ENCODE assay signal across 9 cellular contexts in genomic region chr11:18280438-18281046, GRCh38. TPM values are rescaled to one million over a fixed set of nuclear protein-coding genes. Genes with fewer than 3 reads are reported as not detected.
DNase-seq lines count a peak whose midpoint lies in the region; ATAC-seq lines count a peak whose summit lies in the region.
"Had no signal": no experiment of that assay in that cellular context is flagged by ENCODE, and none has a peak within 500 bp of the region (broad histone marks: within the 10 kb centered on the region; RNA-seq: fewer than 3 reads in every experiment).

No MANE protein-coding gene starts in this region.

- H3K14ac ChIP-seq in neuronal stem cell (ENCODE audit: low read length) = no peak overlapping the region

- ATAC-seq in GM18502 (IDR thresholded peaks at IDR 0.05; ENCODE audit: poor library complexity, unreplicated experiment) (peak; percentile 94), GM19467 (IDR thresholded peaks at IDR 0.05; ENCODE audit: unreplicated experiment) (peak; percentile 80), HG03097 (IDR thresholded peaks at IDR 0.05; ENCODE audit: low FRiP score, unreplicated experiment) (peak; percentile 77)

- no peak overlapping the region for H3K4ac ChIP-seq in neuronal stem cell (ENCODE audit: low read length)

- H3K4me2 ChIP-seq in neuronal stem cell (ENCODE audit: insufficient read depth, low read length, poor library complexity, severe bottlenecking) = no peak overlapping the region

- peaks cover 6 to 85% of the 10 kb centered on the region in 2 donors for H3K36me3 ChIP-seq in neuronal stem cell (replicated peaks in 1 of 2; ENCODE audit: control insufficient read depth in 2 of 2, insufficient read depth in 2 of 2, low read length in 2 of 2)

- H3K18ac ChIP-seq in neuronal stem cell (ENCODE audit: low read length) = no peak overlapping the region

- no peaks in the 10 kb centered on the region for H3K9me3 Mint-ChIP-seq in activated T-helper 1 cell treated with anti-CD3 and anti-CD28 coated beads, Interleukin-12 subunit alpha, Interleukin-12 subunit beta, Interleukin-2, Interleukin-4 antibody, amounts not matched to agents 30 ng/mL and 10 ng/mL and 1 ng/mL, durations not matched to agents 14 hours and 24 hours and 36 hours

- H3K23ac ChIP-seq in neuronal stem cell (ENCODE audit: low read depth, low read length, poor library complexity) = no peak overlapping the region

- no peaks in the 10 kb centered on the region for H3K4me1 ChIP-seq in neuronal stem cell (ENCODE audit: control insufficient read depth in 2 of 2, insufficient read depth in 1 of 2, low read depth in 1 of 2, low read length in 2 of 2)

- no peak overlapping the region for H2AK5ac ChIP-seq in neuronal stem cell (ENCODE audit: low read depth, low read length)

- peaks cover 24% of the 10 kb centered on the region for H3K4me1 Mint-ChIP-seq in activated T-helper 1 cell treated with anti-CD3 and anti-CD28 coated beads, Interleukin-12 subunit alpha, Interleukin-12 subunit beta, Interleukin-2, Interleukin-4 antibody, amounts not matched to agents 30 ng/mL and 10 ng/mL and 1 ng/mL, durations not matched to agents 14 hours and 24 hours and 36 hours (ENCODE audit: low read depth)

- H3K27me3 ChIP-seq in neuronal stem cell (ENCODE audit: control insufficient read depth in 3 of 3, insufficient read depth in 3 of 3, low read depth in 1 of 3, low read length in 3 of 3) = no peaks in the 10 kb centered on the region

- H2BK5ac ChIP-seq in neuronal stem cell (ENCODE audit: low read length) = no peak overlapping the region

- H3K4me3 Mint-ChIP-seq in activated T-helper 1 cell treated with anti-CD3 and anti-CD28 coated beads, Interleukin-12 subunit alpha, Interleukin-12 subunit beta, Interleukin-2, Interleukin-4 antibody, amounts not matched to agents 30 ng/mL and 10 ng/mL and 1 ng/mL, durations not matched to agents 14 hours and 24 hours and 36 hours = peak overlapping the region; percentile 57

- no peaks in the 10 kb centered on the region for H3K79me1 ChIP-seq in neuronal stem cell (ENCODE audit: low read depth, low read length)

- no peaks in the 10 kb centered on the region for H3K9me3 ChIP-seq in neuronal stem cell (replicated peaks in 1 of 2; ENCODE audit: control insufficient read depth in 2 of 2, insufficient read depth in 1 of 2, low read depth in 1 of 2, low read length in 2 of 2)

- H2BK12ac ChIP-seq in neuronal stem cell (ENCODE audit: low read length) = no peak overlapping the region

- no CpG with 5 or more reads among the region's 4 CpGs for WGBS in neuronal stem cell (ENCODE audit: extremely low coverage in 2 of 2, insufficient read length in 2 of 2, insufficient replicate concordance in 1 of 2), 2 donors

- H4K91ac ChIP-seq in neuronal stem cell (ENCODE audit: low read depth, low read length, poor library complexity) = no peak overlapping the region

- H2BK120ac ChIP-seq in neuronal stem cell (ENCODE audit: low read depth, low read length) = no peak overlapping the region

- peaks cover 44% of the 10 kb centered on the region for H3K36me3 Mint-ChIP-seq in activated T-helper 1 cell treated with anti-CD3 and anti-CD28 coated beads, Interleukin-12 subunit alpha, Interleukin-12 subunit beta, Interleukin-2, Interleukin-4 antibody, amounts not matched to agents 30 ng/mL and 10 ng/mL and 1 ng/mL, durations not matched to agents 14 hours and 24 hours and 36 hours (ENCODE audit: low read depth)

- intact Hi-C loops in activated T-helper 1 cell treated with anti-CD3 and anti-CD28 coated beads, Interleukin-12 subunit alpha, Interleukin-12 subunit beta, Interleukin-2, Interleukin-4 antibody, amounts not matched to agents 30 ng/mL and 10 ng/mL and 1 ng/mL, durations not matched to agents 14 hours and 24 hours and 36 hours (cut with micrococcal nuclease) = loop anchor here (5.0 kb wide), 1 partner anchor 38 kb away; no protein-coding TSS in a partner anchor

- H3K27ac Mint-ChIP-seq in activated T-helper 1 cell treated with anti-CD3 and anti-CD28 coated beads, Interleukin-12 subunit alpha, Interleukin-12 subunit beta, Interleukin-2, Interleukin-4 antibody, amounts not matched to agents 30 ng/mL and 10 ng/mL and 1 ng/mL, durations not matched to agents 14 hours and 24 hours and 36 hours = peak overlapping the region; percentile 70

- no peaks in the 10 kb centered on the region for H3K27me3 Mint-ChIP-seq in activated T-helper 1 cell treated with anti-CD3 and anti-CD28 coated beads, Interleukin-12 subunit alpha, Interleukin-12 subunit beta, Interleukin-2, Interleukin-4 antibody, amounts not matched to agents 30 ng/mL and 10 ng/mL and 1 ng/mL, durations not matched to agents 14 hours and 24 hours and 36 hours (ENCODE audit: insufficient read depth)

- H2BK15ac ChIP-seq in neuronal stem cell (ENCODE audit: low read length) = no peak overlapping the region

- H2AFZ ChIP-seq in neuronal stem cell (ENCODE audit: low read length) = no peak overlapping the region

- no peak overlapping the region for H3K4me3 ChIP-seq in neuronal stem cell (ENCODE audit: low read length in 2 of 2)

- DNase-seq in activated T-helper 1 cell treated with anti-CD3 and anti-CD28 coated beads, Interleukin-12 subunit alpha, Interleukin-12 subunit beta, Interleukin-2, Interleukin-4 antibody, amounts not matched to agents 30 ng/mL and 10 ng/mL and 1 ng/mL, durations not matched to agents 14 hours and 24 hours and 36 hours (ENCODE audit: low spot score) = no peak
- no peak for DNase-seq in stimulated activated CD4-positive, alpha-beta T cell treated with anti-CD3 and anti-CD28 coated beads, Interleukin-12 subunit alpha, Interleukin-12 subunit beta, amount 100 ng/mL, for 4 hours
- DNase-seq in neuronal stem cell (ENCODE audit: low spot score) (no peak), NCI-H1092 (lab: John Stamatoyannopoulos, UW) (no peak), HUDEP-2 (lab: John Stamatoyannopoulos, UW; ENCODE audit: unreplicated experiment in 76 of 76) (no peak)
- DNase-seq: SHP77 treated with DMSO at 0.1 percent for 48 hours had no signal

- no peak overlapping the region for H4K8ac ChIP-seq in neuronal stem cell (ENCODE audit: low read depth, low read length)

- H3K27ac ChIP-seq in neuronal stem cell (replicated peaks; ENCODE audit: low read length) = no peak overlapping the region

- H3K9ac ChIP-seq in neuronal stem cell (ENCODE audit: low read depth, low read length, poor library complexity) = no peak overlapping the region

RNA-seq across cellular contexts. Expression of gene SAA1, which starts 14.5 kb away (rescaled TPM):
- not detected in 2 replicates for total RNA-seq in activated T-helper 1 cell treated with anti-CD3 and anti-CD28 coated beads, Interleukin-12 subunit alpha, Interleukin-12 subunit beta, Interleukin-2, Interleukin-4 antibody, amounts not matched to agents 30 ng/mL and 10 ng/mL and 1 ng/mL, durations not matched to agents 14 hours and 24 hours and 36 hours
- polyA plus RNA-seq in neuronal stem cell (2013, experiment 1 of 2) = not detected
- polyA plus RNA-seq in neuronal stem cell (2013, experiment 2 of 2) = not detected

RNA-seq across cellular contexts. Expression of gene SAA2, which starts 32.1 kb away (rescaled TPM):
- total RNA-seq in activated T-helper 1 cell treated with anti-CD3 and anti-CD28 coated beads, Interleukin-12 subunit alpha, Interleukin-12 subunit beta, Interleukin-2, Interleukin-4 antibody, amounts not matched to agents 30 ng/mL and 10 ng/mL and 1 ng/mL, durations not matched to agents 14 hours and 24 hours and 36 hours = not detected in 2 replicates
- not detected for polyA plus RNA-seq in neuronal stem cell (2013, experiment 1 of 2)
- 0.08 TPM for polyA plus RNA-seq in neuronal stem cell (2013, experiment 2 of 2)

RNA-seq across cellular contexts. Expression of gene HPS5, which starts 41.4 kb away (rescaled TPM):
- 19.9 and 21.4 TPM in 2 replicates for total RNA-seq in activated T-helper 1 cell treated with anti-CD3 and anti-CD28 coated beads, Interleukin-12 subunit alpha, Interleukin-12 subunit beta, Interleukin-2, Interleukin-4 antibody, amounts not matched to agents 30 ng/mL and 10 ng/mL and 1 ng/mL, durations not matched to agents 14 hours and 24 hours and 36 hours
- polyA plus RNA-seq in neuronal stem cell (2013, experiment 1 of 2) = 5.0 TPM
- 5.1 TPM for polyA plus RNA-seq in neuronal stem cell (2013, experiment 2 of 2)

RNA-seq across cellular contexts. Expression of gene GTF2H1, which starts 41.8 kb away (rescaled TPM):
- total RNA-seq in activated T-helper 1 cell treated with anti-CD3 and anti-CD28 coated beads, Interleukin-12 subunit alpha, Interleukin-12 subunit beta, Interleukin-2, Interleukin-4 antibody, amounts not matched to agents 30 ng/mL and 10 ng/mL and 1 ng/mL, durations not matched to agents 14 hours and 24 hours and 36 hours = 52.2 and 56.9 TPM in 2 replicates
- polyA plus RNA-seq in neuronal stem cell (2013, experiment 1 of 2) = 13.7 TPM
- polyA plus RNA-seq in neuronal stem cell (2013, experiment 2 of 2) = 13.2 TPM

RNA-seq across cellular contexts. Expression of gene SAA4, which starts 43.9 kb away (rescaled TPM):
- not detected in 2 replicates for total RNA-seq in activated T-helper 1 cell treated with anti-CD3 and anti-CD28 coated beads, Interleukin-12 subunit alpha, Interleukin-12 subunit beta, Interleukin-2, Interleukin-4 antibody, amounts not matched to agents 30 ng/mL and 10 ng/mL and 1 ng/mL, durations not matched to agents 14 hours and 24 hours and 36 hours
- polyA plus RNA-seq in neuronal stem cell (2013, experiment 1 of 2) = 0.07 TPM
- polyA plus RNA-seq in neuronal stem cell (2013, experiment 2 of 2) = 0.10 TPM
